ENCODE assay signal across 18 cellular contexts in the genomic region with DNA sequence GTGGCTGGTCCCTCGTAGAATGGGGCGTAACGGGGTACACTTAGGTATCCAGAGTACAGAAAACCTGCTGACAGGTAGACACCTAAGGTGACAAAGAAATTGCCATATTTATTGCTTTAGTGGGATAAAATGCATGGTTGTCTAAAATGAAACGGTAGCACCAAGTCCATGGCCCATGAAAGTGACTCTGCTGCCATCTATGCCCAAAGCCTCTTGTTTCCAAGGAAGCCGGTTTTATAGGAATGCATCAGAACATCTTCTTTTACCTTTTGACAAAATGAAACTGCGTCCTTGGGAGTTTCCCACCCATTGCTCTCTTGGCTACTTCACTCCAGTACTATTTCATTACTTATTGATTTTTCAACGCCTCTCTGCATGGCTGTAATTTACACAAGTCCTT.
A peak's percentile ranks its signal among the peaks of the same experiment; 100 is the strongest.
DNase-seq lines count a peak whose midpoint lies in the region; ATAC-seq, FAIRE-seq and TF ChIP-seq lines count a peak whose summit lies in the region.
"Had no signal": no experiment of that assay in that cellular context is flagged by ENCODE, and none has a peak within 500 bp of the region (broad histone marks: within the 10 kb centered on the region; RNA-seq: fewer than 3 reads in every experiment).

No MANE protein-coding gene starts in this region.

- TF ChIP-seq EP300 in HepG2 (IDR thresholded peaks at IDR 0.05; ENCODE audit: low read depth in 2 of 2, low read length in 2 of 2) = no peak
- TF ChIP-seq EP300 in HepG2 (CRISPR knock-in tag; IDR thresholded peaks at IDR 0.05; ENCODE audit: borderline replicate concordance) = no peak

- H3K27me3 Mint-ChIP-seq in osteocyte (ENCODE audit: unreplicated experiment) = no peaks in the 10 kb centered on the region
- H3K27me3 Mint-ChIP-seq in activated naive CD8-positive, alpha-beta T cell treated with anti-CD3 and anti-CD28 coated beads for 36 hours = peaks cover 3% of the 10 kb centered on the region
- H3K27me3 Mint-ChIP-seq: CD8-positive, alpha-beta memory T cell had no signal

- peaks cover 9% of the 10 kb centered on the region for H3K4me1 ChIP-seq in HepG2 (ENCODE audit: insufficient read depth, low read length)
- peaks cover 0 to 14% (median 0%) of the 10 kb centered on the region in 4 donors for H3K4me1 ChIP-seq in right lobe of liver
- H3K4me1 ChIP-seq in osteoblast (ENCODE audit: insufficient read depth, low read length) = peaks cover 19% of the 10 kb centered on the region
- H3K4me1 ChIP-seq: SJSA1 had no signal

- no peaks in the 10 kb centered on the region for H3K27me3 ChIP-seq in HepG2 (ENCODE audit: control insufficient read depth in 1 of 2, insufficient read depth in 2 of 2, low read length in 2 of 2)
- no peaks in the 10 kb centered on the region for H3K27me3 ChIP-seq in right lobe of liver
- no peaks in the 10 kb centered on the region for H3K27me3 ChIP-seq in WERI-Rb-1 (ENCODE audit: insufficient read depth, low read depth, severe bottlenecking)
- H3K27me3 ChIP-seq in osteoblast (ENCODE audit: insufficient read depth, low read length) = no peaks in the 10 kb centered on the region
- H3K27me3 ChIP-seq: SJSA1 had no signal

- H3K4me3 Mint-ChIP-seq in osteocyte (ENCODE audit: unreplicated experiment) = no peak overlapping the region
- no peak overlapping the region for H3K4me3 Mint-ChIP-seq in activated naive CD8-positive, alpha-beta T cell treated with anti-CD3 and anti-CD28 coated beads for 36 hours
- H3K4me3 Mint-ChIP-seq: B cell; CD8-positive, alpha-beta memory T cell; T-cell had no signal

- no peak for FAIRE-seq in HepG2 (lab: Jason Lieb, UNC)

- CTCF ChIA-PET in HepG2 (lab: Yijun Ruan, JAX; ENCODE audit: low intra/inter-chr PET ratio, low total read pairs) = no interaction called here

- TF ChIP-seq POLR2A in HepG2 (IDR thresholded peaks at IDR 0.05; ENCODE audit: insufficient read depth in 1 of 2, low read depth in 2 of 2, low read length in 2 of 2) = no peak
- no peak for TF ChIP-seq POLR2A in right lobe of liver (IDR thresholded peaks at IDR 0.05)
- no peak for TF ChIP-seq POLR2A in NB4 (IDR thresholded peaks at IDR 0.05; ENCODE audit: extremely low read depth, insufficient read length)

- peaks cover 16% of the 10 kb centered on the region for H3K4me1 Mint-ChIP-seq in osteocyte (ENCODE audit: unreplicated experiment)
- H3K4me1 Mint-ChIP-seq in activated naive CD8-positive, alpha-beta T cell treated with anti-CD3 and anti-CD28 coated beads for 36 hours = no peaks in the 10 kb centered on the region
- H3K4me1 Mint-ChIP-seq: B cell; CD8-positive, alpha-beta memory T cell; T-cell had no signal

- H3K4me3 ChIP-seq in HepG2 (replicated peaks in 1 of 3; ENCODE audit: insufficient read depth in 1 of 3, low read depth in 2 of 3, low read length in 3 of 3) (no peak overlapping the region), right lobe of liver (no peak overlapping the region), NB4 (ENCODE audit: low read depth, low read length) (no peak overlapping the region), WERI-Rb-1 (ENCODE audit: low read depth, low read length) (no peak overlapping the region), osteoblast (ENCODE audit: insufficient read depth, low read length) (no peak overlapping the region)
- H3K4me3 ChIP-seq: SJSA1 had no signal

- no peak for TF ChIP-seq RAD21 in HepG2 (CRISPR knock-in tag; IDR thresholded peaks at IDR 0.05)

- H3K79me2 ChIP-seq in HepG2 (ENCODE audit: insufficient read depth, low read length) (no peaks in the 10 kb centered on the region), osteoblast (ENCODE audit: insufficient read depth, low read length) (no peaks in the 10 kb centered on the region)

- peak; percentile 29 for TF ChIP-seq CTCF in HepG2 (CRISPR knock-in tag; IDR thresholded peaks at IDR 0.05)
- TF ChIP-seq CTCF in right lobe of liver (IDR thresholded peaks at IDR 0.05) = peak in 1 of 4 donors; percentile 5
- TF ChIP-seq CTCF in NB4 (IDR thresholded peaks at IDR 0.05; ENCODE audit: low read depth, low read length) = no peak
- 0 out of 2 replicates have a peak, but pooled peaks have one; percentile 3 for TF ChIP-seq CTCF in WERI-Rb-1 (IDR thresholded peaks at IDR 0.05; ENCODE audit: low read depth, low read length)
- peak; percentile 35 for TF ChIP-seq CTCF in osteocyte (IDR thresholded peaks at IDR 0.05)
- no peak for TF ChIP-seq CTCF in osteoblast (IDR thresholded peaks at IDR 0.05; ENCODE audit: extremely low read depth, low read depth, low read length)

- WGBS in HepG2 (ENCODE audit: low lambda C conversion rate) = 38% methylated on average over 7 of the region's 7 CpGs
- WGBS in right lobe of liver (ENCODE audit: insufficient coverage, low coverage, low lambda C conversion rate, missing lambda C conversion rate) = 63% methylated on average over 4 of the region's 7 CpGs

- H3K36me3 ChIP-seq in HepG2 (replicated peaks in 1 of 2; ENCODE audit: control insufficient read depth in 1 of 2, insufficient read depth in 2 of 2, low read length in 2 of 2) (no peaks in the 10 kb centered on the region), right lobe of liver (no peaks in the 10 kb centered on the region), WERI-Rb-1 (no peaks in the 10 kb centered on the region), osteoblast (ENCODE audit: insufficient read depth, low read length) (no peaks in the 10 kb centered on the region)
- H3K36me3 ChIP-seq: SJSA1 had no signal

- DNase-seq in HepG2 (ENCODE audit: low spot score) (no peak), right lobe of liver (no peak), NB4 (ENCODE audit: low read depth) (peak; percentile 16), WERI-Rb-1 (no peak), osteocyte (ENCODE audit: extremely low spot score, unreplicated experiment) (no peak), kidney tubule cell (ENCODE audit: low spot score) (no peak), osteoblast (ENCODE audit: insufficient read length, low spot score, missing footprints) (no peak)
- no peak for DNase-seq in activated naive CD8-positive, alpha-beta T cell treated with anti-CD3 and anti-CD28 coated beads for 36 hours
- DNase-seq: CD8-positive, alpha-beta memory T cell; MV-4-11; NCI-H146; NCI-H2081 treated with DMSO at 0.1 percent for 48 hours; NCI-H446 treated with DMSO at 0.1 percent for 48 hours; NCI-H774; T-cell had no signal

- intact Hi-C loops in HepG2 (cut with micrococcal nuclease; ENCODE audit: unreplicated experiment) (loop anchor here (5.0 to 10.0 kb wide), 3 partner anchors 127 to 234 kb away; no protein-coding TSS in a partner anchor), right lobe of liver (cut with DNase I) (no loop called here)

- H3K27ac ChIP-seq in HepG2 (ENCODE audit: extremely low read length, insufficient read depth, low read length) = no peak overlapping the region
- no peak overlapping the region for H3K27ac ChIP-seq in right lobe of liver
- no peak overlapping the region for H3K27ac ChIP-seq in WERI-Rb-1
- no peak overlapping the region for H3K27ac ChIP-seq in osteoblast (ENCODE audit: low read depth, low read length)
- H3K27ac ChIP-seq: RWPE1, SJSA1 had no signal

- H3K36me3 Mint-ChIP-seq in osteocyte (ENCODE audit: unreplicated experiment) = no peaks in the 10 kb centered on the region
- no peaks in the 10 kb centered on the region for H3K36me3 Mint-ChIP-seq in activated naive CD8-positive, alpha-beta T cell treated with anti-CD3 and anti-CD28 coated beads for 36 hours
- H3K36me3 Mint-ChIP-seq: CD8-positive, alpha-beta memory T cell; T-cell had no signal

- BruUV-seq in HepG2 (replicated peaks; lab: Mats Ljungman, UMichigan) = no TSS peak

- H3K9me3 Mint-ChIP-seq in osteocyte (ENCODE audit: unreplicated experiment) = no peaks in the 10 kb centered on the region
- H3K9me3 Mint-ChIP-seq in activated naive CD8-positive, alpha-beta T cell treated with anti-CD3 and anti-CD28 coated beads for 36 hours = no peaks in the 10 kb centered on the region

- no peaks in the 10 kb centered on the region for H4K20me1 ChIP-seq in HepG2 (ENCODE audit: insufficient read depth, low read length)
- H4K20me1 ChIP-seq in osteoblast (ENCODE audit: insufficient read depth, low read length) = no peaks in the 10 kb centered on the region

- in situ Hi-C loops in HepG2 (cut with HindIII; ENCODE audit: extremely low pct_ligation_motif_present, low pct_unique_long_range_greater_than_20kb) = loop anchor here (10.0 to 25.0 kb wide), 2 partner anchors 364 to 687 kb away; no protein-coding TSS in a partner anchor

- no peaks in the 10 kb centered on the region for H3K9me3 ChIP-seq in HepG2 (ENCODE audit: low read length)
- no peaks in the 10 kb centered on the region for H3K9me3 ChIP-seq in right lobe of liver
- no peaks in the 10 kb centered on the region for H3K9me3 ChIP-seq in WERI-Rb-1 (ENCODE audit: severe bottlenecking)
- H3K9me3 ChIP-seq in osteoblast (ENCODE audit: low read depth, low read length) = no peaks in the 10 kb centered on the region
- H3K9me3 ChIP-seq: SJSA1 had no signal

- no peak overlapping the region for H2AFZ ChIP-seq in HepG2 (ENCODE audit: low read length)
- H2AFZ ChIP-seq in osteoblast (ENCODE audit: low read length) = no peak overlapping the region

- H3K9ac ChIP-seq in HepG2 (ENCODE audit: insufficient read depth, low read depth, low read length) = no peak overlapping the region

- no peak overlapping the region for H3K27ac Mint-ChIP-seq in osteocyte (ENCODE audit: unreplicated experiment)
- no peak overlapping the region for H3K27ac Mint-ChIP-seq in activated naive CD8-positive, alpha-beta T cell treated with anti-CD3 and anti-CD28 coated beads for 36 hours
- H3K27ac Mint-ChIP-seq: B cell; CD8-positive, alpha-beta memory T cell; T-cell had no signal

- no peak overlapping the region for H3K4me2 ChIP-seq in HepG2 (ENCODE audit: low read depth, low read length)
- no peak overlapping the region for H3K4me2 ChIP-seq in osteoblast (ENCODE audit: insufficient read depth, low read length)

- POLR2A ChIA-PET in HepG2 (lab: Yijun Ruan, JAX) = no interaction called here

- ATAC-seq in HepG2 (no peak), right lobe of liver (no peak)
- ATAC-seq: T-cell had no signal

TF ChIP-seq in HepG2, 621 proteins besides CTCF, POLR2A, EP300 and RAD21:
- TF ChIP-seq NFE2L2 (IDR thresholded peaks at IDR 0.05; ENCODE audit: low read length) (no peak), STAG1 (CRISPR knock-in tag; IDR thresholded peaks at IDR 0.05) (peak; percentile 43)

Comparison
In these comparisons a context has a peak if more than half of its experiments do, and no peak if none do; other contexts are left out.
1. CTCF ChIP-seq: peak in HepG2 (single experiment), WERI-Rb-1 (single experiment) and osteocyte (single experiment); none in NB4 (single experiment) and osteoblast (single experiment).